Comparison of ENCODE assay signal across 8 cellular contexts in genomic region chr3:197305854-197306253, GRCh38. TPM values are rescaled to one million over a fixed set of nuclear protein-coding genes. Genes with fewer than 3 reads are reported as not detected.
A peak's percentile ranks its signal among the peaks of the same experiment; 100 is the strongest.
DNase-seq lines count a peak whose midpoint lies in the region; ATAC-seq lines count a peak whose summit lies in the region.

No MANE protein-coding gene starts in this region.

- peaks cover 3% of the 10 kb centered on the region for H3K4me1 Mint-ChIP-seq in memory B cell

- ATAC-seq in GM18499 (IDR thresholded peaks at IDR 0.05; ENCODE audit: insufficient read depth, unreplicated experiment) (peak; percentile 80), GM21717 (IDR thresholded peaks at IDR 0.05; ENCODE audit: unreplicated experiment) (peak; percentile 81), memory B cell (ENCODE audit: low read depth) (peak; percentile 86), left lobe of liver (no peak)

- DNase-seq in M059J (ENCODE audit: low read depth) (peak; percentile 82), memory B cell (ENCODE audit: low spot score in 2 of 2) (no peak), amygdala (lab: John Stamatoyannopoulos, UW) (no peak), cerebellar nuclear complex (lab: John Stamatoyannopoulos, UW) (no peak), left lobe of liver (ENCODE audit: low spot score) (no peak), iPS-NIHi11 (ENCODE audit: low spot score) (no peak)

- H3K27me3 Mint-ChIP-seq in memory B cell: peaks cover 16% of the 10 kb centered on the region

- H3K9me3 Mint-ChIP-seq in memory B cell: no peaks in the 10 kb centered on the region

- no peak overlapping the region for H3K4me3 Mint-ChIP-seq in memory B cell

- H3K27ac Mint-ChIP-seq in memory B cell: no peak overlapping the region

- H3K36me3 Mint-ChIP-seq in memory B cell: no peaks in the 10 kb centered on the region

RNA-seq across cellular contexts. Expression of gene DLG1, which starts 7.4 kb away (rescaled TPM):
- 99.0 and 103 TPM in 2 replicates for total RNA-seq in M059J (2014; rRNA removed; shearing (Covaris generic))
- total RNA-seq in left lobe of liver: 49.0 TPM
